ENCODE assay signal across 8 cellular contexts in genomic region chr3:44861412-44862220, GRCh38. TPM values are rescaled to one million over a fixed set of nuclear protein-coding genes. Genes with fewer than 3 reads are reported as not detected.
DNase-seq lines count a peak whose midpoint lies in the region; ATAC-seq and TF ChIP-seq lines count a peak whose summit lies in the region.

Gene TMEM42 (plus strand): TSS chr3:44861912. CDS start chr3:44861925, 13 bp downstream.

- ATAC-seq in GM18861 (IDR thresholded peaks at IDR 0.05; ENCODE audit: unreplicated experiment) = peak; percentile 93
- peak; percentile 86 for ATAC-seq in HG03097 (IDR thresholded peaks at IDR 0.05; ENCODE audit: low FRiP score, unreplicated experiment)
- peak; percentile 96 for ATAC-seq in activated CD4-positive, alpha-beta T cell treated with anti-CD3 and anti-CD28 coated beads for 36 hours

- peak; percentile 37; the same call in 1 of the 2 replicates for TF ChIP-seq CTCF in AG04450 (IDR thresholded peaks at IDR 0.05; ENCODE audit: low read depth, low read length)
- peak; percentile 59 for TF ChIP-seq CTCF in choroid plexus epithelial cell (conservative IDR thresholded peaks at IDR 0.05; ENCODE audit: low read depth, low read length)

- H3K4me3 Mint-ChIP-seq in activated CD4-positive, alpha-beta T cell treated with anti-CD3 and anti-CD28 coated beads for 36 hours = peak within 1 kb of the TSS; percentile 78

- peak within 1 kb of the TSS; percentile 90 for H3K27ac ChIP-seq in AG04450 (ENCODE audit: low read depth, low read length)

- CTCF ChIA-PET in AG04450 (lab: Charles Lee) = interaction anchor here (0.7 kb wide), 1 partner anchor 21 kb away, joined by 3 read pairs; no protein-coding TSS in a partner anchor
- CTCF ChIA-PET in activated CD4-positive, alpha-beta T cell treated with anti-CD3 and anti-CD28 coated beads for 36 hours (lab: Charles Lee) = no interaction called here

- POLR2A ChIA-PET in AG04450 (lab: Yijun Ruan, JAX) = no interaction called here
- POLR2A ChIA-PET in activated CD4-positive, alpha-beta T cell treated with anti-CD3 and anti-CD28 coated beads for 36 hours (lab: Charles Lee) = interaction anchor here (0.8 kb wide), 1 partner anchor 29 kb away, joined by 3 read pairs; no protein-coding TSS in a partner anchor

- no peaks in the 10 kb centered on the region for H3K27me3 Mint-ChIP-seq in activated CD4-positive, alpha-beta T cell treated with anti-CD3 and anti-CD28 coated beads for 36 hours

- no peaks in the 10 kb centered on the region for H3K9me3 Mint-ChIP-seq in activated CD4-positive, alpha-beta T cell treated with anti-CD3 and anti-CD28 coated beads for 36 hours (ENCODE audit: low read depth)

- peak within 1 kb of the TSS; percentile 73 for H3K27ac Mint-ChIP-seq in activated CD4-positive, alpha-beta T cell treated with anti-CD3 and anti-CD28 coated beads for 36 hours

- H3K36me3 Mint-ChIP-seq in activated CD4-positive, alpha-beta T cell treated with anti-CD3 and anti-CD28 coated beads for 36 hours (ENCODE audit: low read depth) = peaks cover 11% of the 10 kb centered on the region

- peak within 1 kb of the TSS; percentile 78 for H3K4me3 ChIP-seq in AG04450 (ENCODE audit: low read depth, low read length)
- H3K4me3 ChIP-seq in choroid plexus epithelial cell (ENCODE audit: low read depth, low read length) = peak within 1 kb of the TSS; percentile 77

- intact Hi-C loops in activated CD4-positive, alpha-beta T cell treated with anti-CD3 and anti-CD28 coated beads for 36 hours (cut with DNase I, micrococcal nuclease) = loop anchor here (1.0 to 10.0 kb wide), 8 partner anchors 99 to 1237 kb away; partner anchors contain the start of genes KIAA1143 (in 2 of the 2), KIF15 (in 2 of the 2), ANO10 (in 1 of the 2) and EXOSC7 (in 1 of the 2)

- peaks cover 34% of the 10 kb centered on the region for H3K4me1 Mint-ChIP-seq in activated CD4-positive, alpha-beta T cell treated with anti-CD3 and anti-CD28 coated beads for 36 hours

- no peaks in the 10 kb centered on the region for H3K27me3 ChIP-seq in AG04450 (ENCODE audit: control insufficient read depth, insufficient read depth, low read length)

- no peaks in the 10 kb centered on the region; the same call in 1 of the 2 replicates for H3K9me3 ChIP-seq in AG04450 (ENCODE audit: control insufficient read depth, insufficient read depth, low read length)

- DNase-seq in AG04450 (ENCODE audit: low read depth, low spot score) = peak; percentile 79
- peak; percentile 74 for DNase-seq in NCI-H345 treated with DMSO at 0.1 percent for 48 hours (lab: John Stamatoyannopoulos, UW; ENCODE audit: unreplicated experiment)
- peak; percentile 91 for DNase-seq in activated CD4-positive, alpha-beta T cell treated with anti-CD3 and anti-CD28 coated beads for 36 hours
- peak; percentile 95 for DNase-seq in choroid plexus epithelial cell (ENCODE audit: low read depth)
- DNase-seq in kidney glomerular epithelial cell (lab: John Stamatoyannopoulos, UW) = peak; percentile 62
- peak; percentile 67 to 70 for DNase-seq in stimulated activated CD4-positive, alpha-beta T cell treated with anti-CD3 and anti-CD28 coated beads, Interleukin-1b, Interleukin-23, amount 100 ng/mL, for 1 hour (ENCODE audit: low read depth in 2 of 2)

RNA-seq across cellular contexts. Expression of gene TMEM42, which starts in this region (rescaled TPM):
- polyA plus RNA-seq in AG04450 (2011; rRNA removed) = 25.7 TPM in 2 replicates
- polyA minus RNA-seq in AG04450 (2011; rRNA and poly(A)+ RNA removed) = 11.6 and 15.0 TPM in 2 replicates
- total RNA-seq in activated CD4-positive, alpha-beta T cell treated with anti-CD3 and anti-CD28 coated beads for 36 hours = 10 to 100 TPM in 1 of 2 experiments, 1 to 10 TPM in 1; 7.6 to 10.9 TPM

Comparison
In these comparisons a context has a peak if more than half of its experiments do, and no peak if none do; other contexts are left out.
1. Peak in every context shown above with its lines: DNase-seq, ATAC-seq, H3K4me3 ChIP-seq and H3K27ac ChIP-seq.